Comparison of ENCODE assay signal across 22 cellular contexts in genomic region chr20:294602-295001, GRCh38. TPM values are rescaled to one million over a fixed set of nuclear protein-coding genes. Genes with fewer than 3 reads are reported as not detected.
"Had no signal": no experiment of that assay in that cellular context is flagged by ENCODE, and none has a peak within 500 bp of the region (broad histone marks: within the 10 kb centered on the region; RNA-seq: fewer than 3 reads in every experiment).

No MANE protein-coding gene starts in this region.

- H3K27ac Mint-ChIP-seq: memory B cell; stimulated activated memory B cell treated with anti-CD40 and anti-IgM and Interleukin-4, amounts not matched to agents 10 μg/mL and 1 μg/mL and 100 μg/mL, for 72 hours; stimulated activated naive CD8-positive, alpha-beta T cell treated with anti-CD3 and anti-CD28 coated beads, Interleukin-15, amount 100 ng/mL, for 72 hours had no signal

- H3K27me3 Mint-ChIP-seq: central memory CD8-positive, alpha-beta T cell; memory B cell; naive thymus-derived CD8-positive, alpha-beta T cell; stimulated activated memory B cell treated with anti-CD40 and anti-IgM and Interleukin-4, amounts not matched to agents 10 μg/mL and 1 μg/mL and 100 μg/mL, for 72 hours; stimulated activated naive CD8-positive, alpha-beta T cell treated with anti-CD3 and anti-CD28 coated beads, Interleukin-15, amount 100 ng/mL, for 72 hours had no signal

- H3K36me3 ChIP-seq: esophagus muscularis mucosa, gastrocnemius medialis, heart right ventricle, lower lobe of right lung, neutrophil, tibial nerve had no signal

- ATAC-seq: gastrocnemius medialis; heart right ventricle; lower lobe of right lung; naive thymus-derived CD8-positive, alpha-beta T cell; right cardiac atrium; stimulated activated memory B cell treated with anti-CD40 and anti-IgM and Interleukin-4, amounts not matched to agents 10 μg/mL and 1 μg/mL and 100 μg/mL, for 72 hours; stimulated activated naive CD8-positive, alpha-beta T cell treated with anti-CD3 and anti-CD28 coated beads, Interleukin-15, amount 100 ng/mL, for 72 hours had no signal

- H3K4me3 Mint-ChIP-seq: central memory CD8-positive, alpha-beta T cell; memory B cell; stimulated activated memory B cell treated with anti-CD40 and anti-IgM and Interleukin-4, amounts not matched to agents 10 μg/mL and 1 μg/mL and 100 μg/mL, for 72 hours; stimulated activated naive CD8-positive, alpha-beta T cell treated with anti-CD3 and anti-CD28 coated beads, Interleukin-15, amount 100 ng/mL, for 72 hours had no signal

- H3K27me3 ChIP-seq: esophagus muscularis mucosa, gastrocnemius medialis, heart right ventricle, neutrophil, testis, tibial nerve had no signal

- H3K9me3 Mint-ChIP-seq: central memory CD8-positive, alpha-beta T cell; memory B cell; stimulated activated memory B cell treated with anti-CD40 and anti-IgM and Interleukin-4, amounts not matched to agents 10 μg/mL and 1 μg/mL and 100 μg/mL, for 72 hours; stimulated activated naive CD8-positive, alpha-beta T cell treated with anti-CD3 and anti-CD28 coated beads, Interleukin-15, amount 100 ng/mL, for 72 hours had no signal

- H3K27ac ChIP-seq: epithelial cell of prostate, esophagus muscularis mucosa, gastrocnemius medialis, heart right ventricle, left ventricle myocardium inferior, lower lobe of right lung, neutrophil, testis, tibial nerve had no signal

- DNase-seq: effector memory CD4-positive, alpha-beta T cell; gastrocnemius medialis; heart right ventricle; hypothalamus; left ventricle myocardium inferior; lower lobe of right lung; right cardiac atrium; stimulated activated CD4-positive, alpha-beta T cell treated with anti-CD3 and anti-CD28 coated beads, Interleukin-4, amount 100 ng/mL, for 24 hours; stimulated activated naive CD8-positive, alpha-beta T cell treated with anti-CD3 and anti-CD28 coated beads, Interleukin-15, amount 100 ng/mL, for 72 hours; testis had no signal

- H3K9me3 ChIP-seq: esophagus muscularis mucosa, gastrocnemius medialis, heart right ventricle, left ventricle myocardium inferior, lower lobe of right lung, neutrophil, testis, tibial nerve had no signal

- H3K4me3 ChIP-seq: esophagus muscularis mucosa, gastrocnemius medialis, heart right ventricle, left ventricle myocardium inferior, lower lobe of right lung, testis, tibial nerve had no signal

RNA-seq across cellular contexts. Expression of gene DEFB132, which starts 37.1 kb away (rescaled TPM):
- total RNA-seq: esophagus muscularis mucosa; fibroblast of villous mesenchyme; gastrocnemius medialis; left ventricle myocardium inferior; lower lobe of right lung; naive thymus-derived CD8-positive, alpha-beta T cell; osteocyte; posterior vena cava; right cardiac atrium; testis; ureter had no signal
- polyA plus RNA-seq: heart right ventricle; naive thymus-derived CD8-positive, alpha-beta T cell; right cardiac atrium had no signal
